8 cellular contexts compared by ENCODE assay signal in genomic region chr4:84966382-84967291, GRCh38. TPM values are rescaled to one million over a fixed set of nuclear protein-coding genes. Genes with fewer than 3 reads are reported as not detected.
DNase-seq lines count a peak whose midpoint lies in the region; ATAC-seq and TF ChIP-seq lines count a peak whose summit lies in the region.

A gene with protein sequence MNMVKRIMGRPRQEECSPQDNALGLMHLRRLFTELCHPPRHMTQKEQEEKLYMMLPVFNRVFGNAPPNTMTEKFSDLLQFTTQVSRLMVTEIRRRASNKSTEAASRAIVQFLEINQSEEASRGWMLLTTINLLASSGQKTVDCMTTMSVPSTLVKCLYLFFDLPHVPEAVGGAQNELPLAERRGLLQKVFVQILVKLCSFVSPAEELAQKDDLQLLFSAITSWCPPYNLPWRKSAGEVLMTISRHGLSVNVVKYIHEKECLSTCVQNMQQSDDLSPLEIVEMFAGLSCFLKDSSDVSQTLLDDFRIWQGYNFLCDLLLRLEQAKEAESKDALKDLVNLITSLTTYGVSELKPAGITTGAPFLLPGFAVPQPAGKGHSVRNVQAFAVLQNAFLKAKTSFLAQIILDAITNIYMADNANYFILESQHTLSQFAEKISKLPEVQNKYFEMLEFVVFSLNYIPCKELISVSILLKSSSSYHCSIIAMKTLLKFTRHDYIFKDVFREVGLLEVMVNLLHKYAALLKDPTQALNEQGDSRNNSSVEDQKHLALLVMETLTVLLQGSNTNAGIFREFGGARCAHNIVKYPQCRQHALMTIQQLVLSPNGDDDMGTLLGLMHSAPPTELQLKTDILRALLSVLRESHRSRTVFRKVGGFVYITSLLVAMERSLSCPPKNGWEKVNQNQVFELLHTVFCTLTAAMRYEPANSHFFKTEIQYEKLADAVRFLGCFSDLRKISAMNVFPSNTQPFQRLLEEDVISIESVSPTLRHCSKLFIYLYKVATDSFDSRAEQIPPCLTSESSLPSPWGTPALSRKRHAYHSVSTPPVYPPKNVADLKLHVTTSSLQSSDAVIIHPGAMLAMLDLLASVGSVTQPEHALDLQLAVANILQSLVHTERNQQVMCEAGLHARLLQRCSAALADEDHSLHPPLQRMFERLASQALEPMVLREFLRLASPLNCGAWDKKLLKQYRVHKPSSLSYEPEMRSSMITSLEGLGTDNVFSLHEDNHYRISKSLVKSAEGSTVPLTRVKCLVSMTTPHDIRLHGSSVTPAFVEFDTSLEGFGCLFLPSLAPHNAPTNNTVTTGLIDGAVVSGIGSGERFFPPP (N-terminal part only) (minus strand): TSS chr4:84966690. CDS start chr4:84860591, 106,099 bp downstream.

- no peaks in the 10 kb centered on the region for H3K27me3 ChIP-seq in BLaER1 treated with 17β-estradiol and CSF1 and Interleukin-3, amounts not matched to agents 10 nM and 100 nM
- no peaks in the 10 kb centered on the region for H3K27me3 ChIP-seq in iPS-15b (ENCODE audit: control insufficient read depth, insufficient read depth, low read length)

- POLR2A ChIA-PET in RWPE1 (lab: Yijun Ruan, JAX; ENCODE audit: low non-redundant PET), result interaction anchor here (0.6 to 1.0 kb wide), 2 partner anchors 15 to 225 kb away, joined by 3 read pairs; no protein-coding TSS in a partner anchor

- peak within 1 kb of the TSS; percentile 77 for H3K4me3 Mint-ChIP-seq in central memory CD8-positive, alpha-beta T cell

- H3K4me2 ChIP-seq in BLaER1 treated with 17β-estradiol and CSF1 and Interleukin-3, amounts not matched to agents 10 nM and 100 nM, result peak within 1 kb of the TSS; percentile 76 to 96 (median 88)

- peaks cover 11% of the 10 kb centered on the region for H3K4me1 Mint-ChIP-seq in central memory CD8-positive, alpha-beta T cell

- peak within 1 kb of the TSS; percentile 82 to 99 (median 93) for H3K4me3 ChIP-seq in BLaER1 treated with 17β-estradiol and CSF1 and Interleukin-3, amounts not matched to agents 10 nM and 100 nM
- H3K4me3 ChIP-seq in iPS-15b (ENCODE audit: low read depth, low read length), result peak within 1 kb of the TSS; percentile 67

- no peak for ATAC-seq in central memory CD8-positive, alpha-beta T cell (replicated peaks; ENCODE audit: extremely low read depth, poor library complexity, severe bottlenecking)
- no peak for ATAC-seq in GM18873 (IDR thresholded peaks at IDR 0.05; ENCODE audit: low FRiP score, unreplicated experiment)

- H3K9me3 ChIP-seq in BLaER1 treated with 17β-estradiol and CSF1 and Interleukin-3, amounts not matched to agents 10 nM and 100 nM (replicated peaks in 1 of 11), result peaks cover 0 to 18% (median 7%) of the 10 kb centered on the region in 11 experiments; a peak in 11 of 22 replicates
- H3K9me3 ChIP-seq in iPS-15b (ENCODE audit: control insufficient read depth, insufficient read depth, low read length), result no peaks in the 10 kb centered on the region

- no peak within 1 kb of the TSS for H3K27ac Mint-ChIP-seq in central memory CD8-positive, alpha-beta T cell (ENCODE audit: low read depth)

- TF ChIP-seq CTCF in RWPE1 (conservative IDR thresholded peaks at IDR 0.05; ENCODE audit: low read depth), result no peak

- H3K27ac ChIP-seq in BLaER1 treated with 17β-estradiol and CSF1 and Interleukin-3, amounts not matched to agents 10 nM and 100 nM, result peak within 1 kb of the TSS; percentile 89 to 99 (median 97)
- peak within 1 kb of the TSS; percentile 94 for H3K27ac ChIP-seq in RWPE1

- DNase-seq in GM19238 (ENCODE audit: insufficient read length, low spot score) (peak; percentile 28), M059J (ENCODE audit: low read depth) (peak; percentile 88), RWPE1 (ENCODE audit: low spot score) (peak; percentile 91), putamen (ENCODE audit: low spot score) (peak; percentile 93)
- DNase-seq in central memory CD8-positive, alpha-beta T cell (ENCODE audit: low spot score in 2 of 2), result no peak

- peaks cover 29 to 69% (median 40%) of the 10 kb centered on the region in 10 experiments for H3K4me1 ChIP-seq in BLaER1 treated with 17β-estradiol and CSF1 and Interleukin-3, amounts not matched to agents 10 nM and 100 nM
- H3K4me1 ChIP-seq in iPS-15b (ENCODE audit: control insufficient read depth, insufficient read depth, low read length), result peaks cover 8% of the 10 kb centered on the region

- H3K36me3 Mint-ChIP-seq in central memory CD8-positive, alpha-beta T cell (ENCODE audit: insufficient read depth), result no peaks in the 10 kb centered on the region

- peak within 1 kb of the TSS; percentile 92 to 99 (median 97) for H3K9ac ChIP-seq in BLaER1 treated with 17β-estradiol and CSF1 and Interleukin-3, amounts not matched to agents 10 nM and 100 nM
- H3K9ac ChIP-seq in iPS-15b (ENCODE audit: low read depth, low read length), result peak within 1 kb of the TSS; percentile 57

- peaks cover 21 to 43% (median 39%) of the 10 kb centered on the region in 11 experiments; a peak in 21 of 22 replicates for H4K20me1 ChIP-seq in BLaER1 treated with 17β-estradiol and CSF1 and Interleukin-3, amounts not matched to agents 10 nM and 100 nM

- H3K9me3 Mint-ChIP-seq in central memory CD8-positive, alpha-beta T cell, result no peaks in the 10 kb centered on the region

- peaks cover 16% of the 10 kb centered on the region for H3K27me3 Mint-ChIP-seq in central memory CD8-positive, alpha-beta T cell

- CTCF ChIA-PET in RWPE1 (lab: Yijun Ruan, JAX), result interaction anchor here (0.9 to 1.4 kb wide), 4 partner anchors 11 to 227 kb away, joined by 3 to 7 read pairs (median 6); no protein-coding TSS in a partner anchor

- H3K36me3 ChIP-seq in BLaER1 treated with 17β-estradiol and CSF1 and Interleukin-3, amounts not matched to agents 10 nM and 100 nM, result peaks cover 0 to 23% (median 13%) of the 10 kb centered on the region in 11 experiments; a peak in 17 of 22 replicates
- H3K36me3 ChIP-seq in iPS-15b (ENCODE audit: control insufficient read depth, insufficient read depth, low read length), result no peaks in the 10 kb centered on the region

RNA-seq across cellular contexts. Expression of the gene that starts here (rescaled TPM):
- 12.2 and 20.9 TPM in 2 replicates for total RNA-seq in M059J (2014; rRNA removed; shearing (Covaris generic))

Comparison
In these comparisons a context has a peak if more than half of its experiments do, and no peak if none do; other contexts are left out.
1. DNase-seq: peak in GM19238 (single experiment), M059J (single experiment), RWPE1 (single experiment) and putamen (single experiment); none in central memory CD8-positive, alpha-beta T cell (0 of 2).